Comparison of ENCODE assay signal across 1 cellular context in the genomic region with DNA sequence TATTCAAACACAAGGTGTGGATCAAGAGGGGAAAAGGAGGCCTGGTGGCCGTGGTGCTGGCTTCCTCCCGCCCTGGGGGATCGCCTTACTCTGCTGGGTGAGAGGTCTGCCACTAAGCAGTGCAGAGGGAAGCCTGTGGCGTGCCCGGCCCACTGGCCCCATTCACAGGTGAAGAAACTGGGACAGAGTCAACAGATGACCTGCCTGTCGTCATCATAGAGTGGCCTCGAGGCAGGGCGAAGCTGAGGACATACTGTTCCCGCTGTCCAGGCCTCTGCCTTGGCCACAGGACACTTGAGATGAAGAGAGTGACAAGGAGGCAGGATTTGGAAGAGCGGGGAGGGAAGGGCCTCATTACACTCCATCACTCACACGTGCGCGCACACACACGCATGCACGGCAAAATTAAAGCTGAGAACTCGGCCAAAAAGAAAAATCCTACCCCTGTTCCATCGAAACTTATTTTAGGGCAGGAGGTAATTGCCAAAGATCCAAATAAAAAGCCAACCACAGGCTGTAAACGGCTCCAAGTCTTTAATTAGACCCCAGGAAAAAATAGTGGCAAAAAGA.
TF ChIP-seq lines count a peak whose summit lies in the region.

No MANE protein-coding gene starts in this region.

TF ChIP-seq in HepG2, 621 proteins besides CTCF, POLR2A, EP300 and RAD21:
- TF ChIP-seq, protein P1, sequence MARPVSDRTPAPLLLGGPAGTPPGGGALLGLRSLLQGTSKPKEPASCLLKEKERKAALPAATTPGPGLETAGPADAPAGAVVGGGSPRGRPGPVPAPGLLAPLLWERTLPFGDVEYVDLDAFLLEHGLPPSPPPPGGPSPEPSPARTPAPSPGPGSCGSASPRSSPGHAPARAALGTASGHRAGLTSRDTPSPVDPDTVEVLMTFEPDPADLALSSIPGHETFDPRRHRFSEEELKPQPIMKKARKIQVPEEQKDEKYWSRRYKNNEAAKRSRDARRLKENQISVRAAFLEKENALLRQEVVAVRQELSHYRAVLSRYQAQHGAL (CRISPR knock-in tag; IDR thresholded peaks at IDR 0.05; ENCODE audit: not compliant biosample characterization) = no peak
- TF ChIP-seq U2AF1 (optimal IDR thresholded peaks at IDR 0.05; ENCODE audit: low read depth, low read length) (no peak), ZNF550 (CRISPR knock-in tag; IDR thresholded peaks at IDR 0.05; ENCODE audit: borderline replicate concordance) (no peak), ATM (IDR thresholded peaks at IDR 0.05; ENCODE audit: borderline replicate concordance) (no peak), ZMAT3 (CRISPR knock-in tag; conservative IDR thresholded peaks at IDR 0.05) (no peak)
